Comparison of ENCODE assay signal across 8 cellular contexts in the genomic region with DNA sequence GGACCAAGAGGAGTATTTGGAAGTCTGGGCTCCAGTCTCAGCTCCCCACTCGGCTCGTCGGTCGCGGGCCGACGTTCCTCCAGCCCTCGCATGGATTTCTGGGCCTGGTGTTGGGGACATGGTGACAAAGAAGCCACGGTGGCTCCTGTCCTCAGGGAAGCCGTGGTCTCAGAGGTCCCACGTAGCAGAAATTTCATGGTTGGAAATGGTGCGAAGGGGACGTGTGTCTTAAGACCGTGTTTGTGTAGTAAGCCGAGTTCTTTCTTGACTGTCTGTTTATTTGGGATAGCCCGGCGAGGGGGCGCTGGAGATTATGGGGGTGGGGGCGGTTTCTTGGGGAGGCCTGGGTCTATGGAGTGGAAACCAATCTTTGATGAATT. TPM values are rescaled to one million over a fixed set of nuclear protein-coding genes. Genes with fewer than 3 reads are reported as not detected.
DNase-seq lines count a peak whose midpoint lies in the region; ATAC-seq lines count a peak whose summit lies in the region.

No MANE protein-coding gene starts in this region.

- peak overlapping the region in 4 of 10 donors; percentile 8 to 54 (median 14) for H3K27ac Mint-ChIP-seq in naive thymus-derived CD8-positive, alpha-beta T cell

- H3K4me1 ChIP-seq in NT2/D1 (ENCODE audit: insufficient read depth, insufficient read length) (no peaks in the 10 kb centered on the region), ectodermal cell (ENCODE audit: control insufficient read depth, insufficient read depth, low read length) (peaks cover 21% of the 10 kb centered on the region)

- H3K4me3 Mint-ChIP-seq in naive thymus-derived CD8-positive, alpha-beta T cell, result peak overlapping the region; percentile 80 to 93 (median 84)

- H3K27ac ChIP-seq in ectodermal cell (ENCODE audit: insufficient read depth, low read depth, low read length, poor library complexity, severe bottlenecking), result no peak overlapping the region

- POLR2A ChIA-PET in naive thymus-derived CD8-positive, alpha-beta T cell (lab: Charles Lee), result no interaction called here

- H3K27me3 Mint-ChIP-seq in naive thymus-derived CD8-positive, alpha-beta T cell, result peaks cover 19 to 61% (median 38%) of the 10 kb centered on the region in 5 donors

- no peak for DNase-seq in NT2/D1 (ENCODE audit: low read depth, low spot score)
- no peak for DNase-seq in naive thymus-derived CD8-positive, alpha-beta T cell
- DNase-seq in NCI-H128 (lab: John Stamatoyannopoulos, UW; ENCODE audit: unreplicated experiment), result no peak
- no peak for DNase-seq in NCI-H82 (lab: John Stamatoyannopoulos, UW)
- DNase-seq in activated CD4-positive, CD25-positive, alpha-beta regulatory T cell (lab: John Stamatoyannopoulos, UW), result no peak
- DNase-seq in RPMI8226, result no peak

- H3K27me3 ChIP-seq in NT2/D1 (ENCODE audit: insufficient read depth, insufficient read length), result peaks cover 5% of the 10 kb centered on the region
- H3K27me3 ChIP-seq in ectodermal cell (ENCODE audit: control insufficient read depth, insufficient read depth, low read length, poor library complexity, severe bottlenecking), result peaks cover 32% of the 10 kb centered on the region

- H3K36me3 Mint-ChIP-seq in naive thymus-derived CD8-positive, alpha-beta T cell, result no peaks in the 10 kb centered on the region

- H3K9me3 ChIP-seq in NT2/D1 (ENCODE audit: insufficient read depth, low read length) (no peaks in the 10 kb centered on the region), ectodermal cell (ENCODE audit: control insufficient read depth, low read length) (no peaks in the 10 kb centered on the region)

- no peaks in the 10 kb centered on the region for H3K9me3 Mint-ChIP-seq in naive thymus-derived CD8-positive, alpha-beta T cell

- WGBS in ectodermal cell, 2 experiments, result 28 to 29% methylated on average over 19 of the region's 19 CpGs

- H3K36me3 ChIP-seq in NT2/D1 (ENCODE audit: insufficient read depth, insufficient read length, low read length) (no peaks in the 10 kb centered on the region), ectodermal cell (ENCODE audit: control insufficient read depth, insufficient read depth, low read length) (no peaks in the 10 kb centered on the region)

- H3K9ac ChIP-seq in NT2/D1 (ENCODE audit: insufficient read length, low read depth), result peak overlapping the region; percentile 75

- H3K4me1 Mint-ChIP-seq in naive thymus-derived CD8-positive, alpha-beta T cell, result peaks cover 11 to 20% (median 14%) of the 10 kb centered on the region in 4 donors

- peak overlapping the region; percentile 57; the same call in 1 of the 2 replicates for H3K4me3 ChIP-seq in GM08714 (ENCODE audit: low read length)
- peak overlapping the region; percentile 62 for H3K4me3 ChIP-seq in NT2/D1 (ENCODE audit: insufficient read length, low read depth)
- peak overlapping the region; percentile 62 for H3K4me3 ChIP-seq in ectodermal cell (ENCODE audit: insufficient read depth, low read depth, low read length)

- peak in 1 of 2 donors; percentile 20 for ATAC-seq in naive thymus-derived CD8-positive, alpha-beta T cell

RNA-seq across cellular contexts. Expression of a gene that starts 23.4 kb away (rescaled TPM):
- polyA plus RNA-seq in ectodermal cell (2013, experiment 1 of 4), result 51.9 TPM
- polyA plus RNA-seq in ectodermal cell (2013, experiment 2 of 4), result 55.1 TPM
- 42.0 TPM for polyA plus RNA-seq in ectodermal cell (2013, experiment 3 of 4)
- polyA plus RNA-seq in ectodermal cell (2013, experiment 4 of 4), result 46.2 TPM
- 10 to 100 TPM; 27.0 to 29.3 TPM for total RNA-seq in naive thymus-derived CD8-positive, alpha-beta T cell
- 10 to 100 TPM; 12.9 to 21.1 (median 18.3) TPM for polyA plus RNA-seq in naive thymus-derived CD8-positive, alpha-beta T cell
